In the genomic region with DNA sequence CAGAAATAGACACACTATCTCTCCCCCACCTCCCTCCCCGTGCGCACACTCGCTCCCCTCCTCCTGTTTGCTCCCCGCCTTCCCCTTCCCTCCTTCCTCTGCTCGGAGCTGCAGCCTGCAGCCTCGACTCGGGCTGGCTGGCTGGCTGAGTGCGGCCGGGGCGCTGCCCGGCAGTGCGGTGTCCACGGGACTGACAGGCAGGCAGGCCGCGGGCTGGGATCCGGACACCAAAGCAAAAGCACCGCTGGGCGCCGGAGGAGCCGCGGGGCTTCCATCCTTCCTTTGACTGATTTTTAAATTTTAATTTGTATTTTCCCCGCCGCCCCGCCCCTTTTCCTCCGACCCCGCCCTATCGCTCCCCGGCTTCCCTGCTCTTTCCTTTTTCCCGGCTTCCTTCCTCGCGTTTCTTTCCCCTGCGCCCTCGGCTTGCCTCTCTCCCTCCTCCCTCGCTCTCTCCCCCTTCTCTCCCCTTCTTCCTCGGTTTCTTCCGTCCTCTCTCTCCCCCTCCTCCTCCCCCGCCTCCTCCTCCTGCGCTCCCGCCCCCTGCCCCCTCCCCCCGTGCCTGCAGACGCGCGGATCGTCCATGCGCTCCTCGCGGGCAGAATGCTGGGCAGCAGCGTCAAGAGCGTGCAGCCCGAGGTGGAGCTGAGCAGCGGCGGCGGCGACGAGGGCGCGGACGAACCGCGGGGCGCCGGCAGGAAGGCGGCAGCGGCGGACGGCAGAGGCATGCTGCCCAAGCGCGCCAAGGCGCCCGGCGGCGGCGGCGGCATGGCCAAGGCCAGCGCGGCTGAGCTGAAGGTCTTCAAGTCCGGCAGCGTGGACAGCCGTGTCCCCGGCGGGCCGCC, we compare ENCODE assay signal across 8 cellular contexts.
DNase-seq lines count a peak whose midpoint lies in the region; ATAC-seq and TF ChIP-seq lines count a peak whose summit lies in the region.

No MANE protein-coding gene starts in this region.

- no peak overlapping the region for H3K27ac ChIP-seq in neural progenitor cell

- H3K4me2 ChIP-seq in neural progenitor cell, result peak overlapping the region; percentile 90

- H3K36me3 Mint-ChIP-seq in neural progenitor cell, result no peaks in the 10 kb centered on the region

- peaks cover 47% of the 10 kb centered on the region for H3K4me1 Mint-ChIP-seq in neural progenitor cell

- H3K4me3 Mint-ChIP-seq in neural progenitor cell, result peak overlapping the region; percentile 93

- H3K9me3 ChIP-seq in neural progenitor cell (ENCODE audit: low read depth), result no peaks in the 10 kb centered on the region

- peaks cover 89% of the 10 kb centered on the region for H3K27me3 ChIP-seq in neural progenitor cell

- no peak overlapping the region for H3K9ac ChIP-seq in neural progenitor cell

- intact Hi-C loops in posterior vena cava (cut with DNase I), result no loop called here

- H3F3A ChIP-seq in neural progenitor cell (ENCODE audit: low read depth), result peaks cover 23% of the 10 kb centered on the region

- peak; percentile 66 for ATAC-seq in SK-N-SH treated with all-trans-retinoic acid at 6 μM for 48 hours
- no peak for ATAC-seq in GM21723 (IDR thresholded peaks at IDR 0.05; ENCODE audit: unreplicated experiment)

- H3K9me3 Mint-ChIP-seq in neural progenitor cell, result no peaks in the 10 kb centered on the region

- no peaks in the 10 kb centered on the region for H3K36me3 ChIP-seq in neural progenitor cell

- H3K27me3 Mint-ChIP-seq in neural progenitor cell (ENCODE audit: insufficient read depth, low read depth), result peaks cover 10% of the 10 kb centered on the region

- peak overlapping the region; percentile 83 for H3K4me3 ChIP-seq in fibroblast of mammary gland (ENCODE audit: control insufficient read depth, low read depth, low read length)
- peak overlapping the region; percentile 58 for H3K4me3 ChIP-seq in neural progenitor cell

- no peaks in the 10 kb centered on the region for H3K79me2 ChIP-seq in neural progenitor cell (ENCODE audit: low read depth)

- peaks cover 32% of the 10 kb centered on the region for H4K20me1 ChIP-seq in neural progenitor cell (ENCODE audit: low read depth)

- no peak overlapping the region for H3K27ac Mint-ChIP-seq in neural progenitor cell

- no peak for TF ChIP-seq CTCF in fibroblast of mammary gland (conservative IDR thresholded peaks at IDR 0.05; ENCODE audit: control insufficient read depth, insufficient read depth, low read depth, low read length)
- TF ChIP-seq CTCF in neural progenitor cell (IDR thresholded peaks at IDR 0.05), result no peak

- in situ Hi-C loops in ACHN (cut with HindIII; ENCODE audit: low pct_ligation_motif_present, low pct_unique_long_range_greater_than_20kb, low sequenced_read_pairs), result no loop called here

- peak overlapping the region; percentile 68 for H2AFZ ChIP-seq in neural progenitor cell (replicated peaks)

- H3K4me1 ChIP-seq in neural progenitor cell, result peaks cover 40% of the 10 kb centered on the region

- DNase-seq in ACHN (peak; percentile 65), GOT3 (lab: John Stamatoyannopoulos, UW) (peak; percentile 93), fibroblast of mammary gland (ENCODE audit: low read depth) (peak; percentile 79), neural progenitor cell (ENCODE audit: low spot score) (peak; percentile 79), posterior vena cava (ENCODE audit: low spot score) (no peak), GDM1 (lab: John Stamatoyannopoulos, UW) (no peak)

TF ChIP-seq in SK-N-SH treated with all-trans-retinoic acid at 6 μM for 48 hours, 23 proteins besides CTCF, POLR2A, EP300 and RAD21:
- TF ChIP-seq ZNF565 (CRISPR knock-in tag; conservative IDR thresholded peaks at IDR 0.05; ENCODE audit: low read depth) (no peak), ARNTL (CRISPR knock-in tag; IDR thresholded peaks at IDR 0.05; ENCODE audit: borderline replicate concordance, low read depth) (no peak), RARB (CRISPR knock-in tag; IDR thresholded peaks at IDR 0.05) (no peak), PPARA (CRISPR knock-in tag; IDR thresholded peaks at IDR 0.05; ENCODE audit: borderline replicate concordance) (no peak)

Comparison
In these comparisons a context has a peak if more than half of its experiments do, and no peak if none do; other contexts are left out.
1. DNase-seq: peak in ACHN (single experiment), GOT3 (single experiment), fibroblast of mammary gland (single experiment) and neural progenitor cell (single experiment); none in posterior vena cava (single experiment) and GDM1 (single experiment).